Comparison of ENCODE assay signal across 1 cellular context in the genomic region with DNA sequence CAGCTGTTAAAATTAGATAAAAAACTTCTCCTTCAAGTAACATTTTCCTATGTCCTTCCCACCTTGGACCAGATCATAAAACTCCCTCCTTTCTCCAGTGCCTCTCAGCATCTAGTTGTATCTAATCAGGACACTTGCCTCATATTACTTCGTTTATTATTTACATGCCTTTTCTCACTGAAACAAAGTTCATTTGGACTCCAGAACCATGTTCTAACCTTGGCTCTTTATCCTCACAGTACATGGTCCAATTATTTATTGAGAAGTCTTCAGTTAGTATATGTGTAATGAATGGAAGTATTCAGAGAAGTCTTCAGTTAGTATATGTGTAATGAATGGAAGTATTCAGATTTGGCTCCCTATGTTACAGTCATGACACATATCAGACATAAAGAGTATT.
TF ChIP-seq lines count a peak whose summit lies in the region.

No MANE protein-coding gene starts in this region.

TF ChIP-seq in HepG2, 621 proteins besides CTCF, POLR2A, EP300 and RAD21 (continued from another document):
- TF ChIP-seq, protein P1, sequence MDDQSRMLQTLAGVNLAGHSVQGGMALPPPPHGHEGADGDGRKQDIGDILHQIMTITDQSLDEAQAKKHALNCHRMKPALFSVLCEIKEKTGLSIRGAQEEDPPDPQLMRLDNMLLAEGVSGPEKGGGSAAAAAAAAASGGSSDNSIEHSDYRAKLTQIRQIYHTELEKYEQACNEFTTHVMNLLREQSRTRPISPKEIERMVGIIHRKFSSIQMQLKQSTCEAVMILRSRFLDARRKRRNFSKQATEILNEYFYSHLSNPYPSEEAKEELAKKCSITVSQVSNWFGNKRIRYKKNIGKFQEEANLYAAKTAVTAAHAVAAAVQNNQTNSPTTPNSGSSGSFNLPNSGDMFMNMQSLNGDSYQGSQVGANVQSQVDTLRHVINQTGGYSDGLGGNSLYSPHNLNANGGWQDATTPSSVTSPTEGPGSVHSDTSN (CRISPR knock-in tag; IDR thresholded peaks at IDR 0.05; ENCODE audit: borderline replicate concordance) = no peak
- TF ChIP-seq SALL1 (CRISPR knock-in tag; IDR thresholded peaks at IDR 0.05) (no peak), RBAK (CRISPR knock-in tag; IDR thresholded peaks at IDR 0.05) (no peak), KMT2B (CRISPR knock-in tag; IDR thresholded peaks at IDR 0.05) (no peak)
- TF ChIP-seq, protein P2, sequence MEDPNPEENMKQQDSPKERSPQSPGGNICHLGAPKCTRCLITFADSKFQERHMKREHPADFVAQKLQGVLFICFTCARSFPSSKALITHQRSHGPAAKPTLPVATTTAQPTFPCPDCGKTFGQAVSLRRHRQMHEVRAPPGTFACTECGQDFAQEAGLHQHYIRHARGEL (CRISPR knock-in tag; IDR thresholded peaks at IDR 0.05) = no peak
- TF ChIP-seq, protein P3, sequence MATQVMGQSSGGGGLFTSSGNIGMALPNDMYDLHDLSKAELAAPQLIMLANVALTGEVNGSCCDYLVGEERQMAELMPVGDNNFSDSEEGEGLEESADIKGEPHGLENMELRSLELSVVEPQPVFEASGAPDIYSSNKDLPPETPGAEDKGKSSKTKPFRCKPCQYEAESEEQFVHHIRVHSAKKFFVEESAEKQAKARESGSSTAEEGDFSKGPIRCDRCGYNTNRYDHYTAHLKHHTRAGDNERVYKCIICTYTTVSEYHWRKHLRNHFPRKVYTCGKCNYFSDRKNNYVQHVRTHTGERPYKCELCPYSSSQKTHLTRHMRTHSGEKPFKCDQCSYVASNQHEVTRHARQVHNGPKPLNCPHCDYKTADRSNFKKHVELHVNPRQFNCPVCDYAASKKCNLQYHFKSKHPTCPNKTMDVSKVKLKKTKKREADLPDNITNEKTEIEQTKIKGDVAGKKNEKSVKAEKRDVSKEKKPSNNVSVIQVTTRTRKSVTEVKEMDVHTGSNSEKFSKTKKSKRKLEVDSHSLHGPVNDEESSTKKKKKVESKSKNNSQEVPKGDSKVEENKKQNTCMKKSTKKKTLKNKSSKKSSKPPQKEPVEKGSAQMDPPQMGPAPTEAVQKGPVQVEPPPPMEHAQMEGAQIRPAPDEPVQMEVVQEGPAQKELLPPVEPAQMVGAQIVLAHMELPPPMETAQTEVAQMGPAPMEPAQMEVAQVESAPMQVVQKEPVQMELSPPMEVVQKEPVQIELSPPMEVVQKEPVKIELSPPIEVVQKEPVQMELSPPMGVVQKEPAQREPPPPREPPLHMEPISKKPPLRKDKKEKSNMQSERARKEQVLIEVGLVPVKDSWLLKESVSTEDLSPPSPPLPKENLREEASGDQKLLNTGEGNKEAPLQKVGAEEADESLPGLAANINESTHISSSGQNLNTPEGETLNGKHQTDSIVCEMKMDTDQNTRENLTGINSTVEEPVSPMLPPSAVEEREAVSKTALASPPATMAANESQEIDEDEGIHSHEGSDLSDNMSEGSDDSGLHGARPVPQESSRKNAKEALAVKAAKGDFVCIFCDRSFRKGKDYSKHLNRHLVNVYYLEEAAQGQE (IDR thresholded peaks at IDR 0.05; ENCODE audit: borderline replicate concordance in 1 of 2, low read depth in 1 of 2, low read length in 2 of 2) = no peak
- TF ChIP-seq, protein P4, sequence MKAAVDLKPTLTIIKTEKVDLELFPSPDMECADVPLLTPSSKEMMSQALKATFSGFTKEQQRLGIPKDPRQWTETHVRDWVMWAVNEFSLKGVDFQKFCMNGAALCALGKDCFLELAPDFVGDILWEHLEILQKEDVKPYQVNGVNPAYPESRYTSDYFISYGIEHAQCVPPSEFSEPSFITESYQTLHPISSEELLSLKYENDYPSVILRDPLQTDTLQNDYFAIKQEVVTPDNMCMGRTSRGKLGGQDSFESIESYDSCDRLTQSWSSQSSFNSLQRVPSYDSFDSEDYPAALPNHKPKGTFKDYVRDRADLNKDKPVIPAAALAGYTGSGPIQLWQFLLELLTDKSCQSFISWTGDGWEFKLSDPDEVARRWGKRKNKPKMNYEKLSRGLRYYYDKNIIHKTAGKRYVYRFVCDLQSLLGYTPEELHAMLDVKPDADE (CRISPR knock-in tag; IDR thresholded peaks at IDR 0.05) = no peak
